Comparison of ENCODE assay signal across 16 cellular contexts in the genomic region with DNA sequence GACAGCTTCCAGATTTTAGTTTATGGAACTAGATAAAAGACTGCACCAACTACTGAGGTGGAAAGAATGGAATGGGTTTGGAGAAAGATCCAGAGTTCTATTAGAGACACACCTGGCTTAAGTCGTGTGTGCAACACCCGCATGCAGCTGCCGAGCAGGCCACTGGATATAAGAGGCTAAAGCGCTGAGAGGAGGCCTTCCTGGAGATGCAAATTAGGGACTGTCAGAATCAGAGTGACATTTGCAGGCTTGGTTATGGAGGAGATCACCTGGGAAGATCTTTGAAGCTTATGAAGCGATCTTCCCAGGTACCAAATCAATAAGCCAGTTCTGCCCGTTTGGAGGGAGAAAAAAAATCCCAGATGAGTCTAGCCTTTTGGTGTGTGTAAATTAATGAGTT. TPM values are rescaled to one million over a fixed set of nuclear protein-coding genes. Genes with fewer than 3 reads are reported as not detected.
DNase-seq lines count a peak whose midpoint lies in the region; ATAC-seq and TF ChIP-seq lines count a peak whose summit lies in the region.
"Had no signal": no experiment of that assay in that cellular context is flagged by ENCODE, and none has a peak within 500 bp of the region (broad histone marks: within the 10 kb centered on the region; RNA-seq: fewer than 3 reads in every experiment).

No MANE protein-coding gene starts in this region.

- intact Hi-C loops in right lobe of liver (cut with DNase I) = no loop called here

- TF ChIP-seq POLR2A in right lobe of liver (IDR thresholded peaks at IDR 0.05) = no peak

- H3K4me1 ChIP-seq in right lobe of liver = peaks cover 0 to 9% (median 2%) of the 10 kb centered on the region in 4 donors

- TF ChIP-seq CTCF in GM12865 (IDR thresholded peaks at IDR 0.05; ENCODE audit: insufficient read depth, low read depth, low read length, missing control alignments) (no peak), right lobe of liver (IDR thresholded peaks at IDR 0.05) (no peak)

- H3K36me3 ChIP-seq in right lobe of liver = no peaks in the 10 kb centered on the region
- H3K36me3 ChIP-seq: gastroesophageal sphincter had no signal

- no peak overlapping the region for H3K27ac ChIP-seq in right lobe of liver
- H3K27ac ChIP-seq: gastroesophageal sphincter had no signal

- DNase-seq in GM12865 (ENCODE audit: low read depth) = peak; percentile 42
- DNase-seq in OCI-M2 (lab: John Stamatoyannopoulos, UW; ENCODE audit: unreplicated experiment) = no peak
- no peak for DNase-seq in medulla oblongata (ENCODE audit: extremely low spot score)
- no peak for DNase-seq in DMS153 treated with DMSO at 0.1 percent for 48 hours (lab: John Stamatoyannopoulos, UW; ENCODE audit: unreplicated experiment)
- no peak for DNase-seq in right lobe of liver
- DNase-seq: activated CD4-positive, alpha-beta T cell treated with anti-CD3 and anti-CD28 coated beads, Interleukin-2, amount 10 ng/mL, durations not matched to agents 7 days and 5 days; activated T-cell treated with anti-CD3 and anti-CD28 coated beads, Interleukin-2, amount 50 U/mL, for 48 hours; GF-D8; NK-92 treated with Interleukin-12 subunit alpha and Interleukin-12 subunit beta, amount 100 ng/mL, for 24 hours; occipital lobe; SHP77 treated with DMSO at 0.1 percent for 48 hours; stimulated activated naive CD8-positive, alpha-beta T cell treated with anti-CD3 and anti-CD28 coated beads, Interleukin-15, amount 100 ng/mL, for 72 hours had no signal

- 85% methylated on average over 6 of the region's 6 CpGs for WGBS in right lobe of liver (ENCODE audit: insufficient coverage, low coverage, low lambda C conversion rate, missing lambda C conversion rate)

- no peaks in the 10 kb centered on the region for H3K27me3 ChIP-seq in right lobe of liver

- peak; percentile 74 for ATAC-seq in GM19324 (IDR thresholded peaks at IDR 0.05; ENCODE audit: low FRiP score, unreplicated experiment)
- ATAC-seq in GM21825 (IDR thresholded peaks at IDR 0.05; ENCODE audit: unreplicated experiment) = peak; percentile 83
- peak; percentile 78 for ATAC-seq in HG03378 (IDR thresholded peaks at IDR 0.05; ENCODE audit: unreplicated experiment)
- no peak for ATAC-seq in right lobe of liver
- ATAC-seq: gastroesophageal sphincter; stimulated activated naive CD8-positive, alpha-beta T cell treated with anti-CD3 and anti-CD28 coated beads, Interleukin-15, amount 100 ng/mL, for 72 hours had no signal

- H3K4me3 ChIP-seq in GM12865 (ENCODE audit: low read depth, low read length) (no peak overlapping the region), right lobe of liver (no peak overlapping the region)
- H3K4me3 ChIP-seq: gastroesophageal sphincter had no signal

- H3K9me3 ChIP-seq in right lobe of liver = no peaks in the 10 kb centered on the region
- H3K9me3 ChIP-seq: gastroesophageal sphincter had no signal

RNA-seq across cellular contexts. Expression of gene KLHL29, which starts 30.4 kb away (rescaled TPM):
- total RNA-seq in right lobe of liver = 10 to 100 TPM in 2 of 6 experiments, 1 to 10 TPM in 4; 1.2 to 10.2 (median 6.4) TPM

Comparison
In these comparisons a context has a peak if more than half of its experiments do, and no peak if none do; other contexts are left out.
1. ATAC-seq: peak in GM19324 (single experiment), GM21825 (single experiment) and HG03378 (single experiment); none in right lobe of liver (0 of 4).